8 cellular contexts compared by ENCODE assay signal in the genomic region with DNA sequence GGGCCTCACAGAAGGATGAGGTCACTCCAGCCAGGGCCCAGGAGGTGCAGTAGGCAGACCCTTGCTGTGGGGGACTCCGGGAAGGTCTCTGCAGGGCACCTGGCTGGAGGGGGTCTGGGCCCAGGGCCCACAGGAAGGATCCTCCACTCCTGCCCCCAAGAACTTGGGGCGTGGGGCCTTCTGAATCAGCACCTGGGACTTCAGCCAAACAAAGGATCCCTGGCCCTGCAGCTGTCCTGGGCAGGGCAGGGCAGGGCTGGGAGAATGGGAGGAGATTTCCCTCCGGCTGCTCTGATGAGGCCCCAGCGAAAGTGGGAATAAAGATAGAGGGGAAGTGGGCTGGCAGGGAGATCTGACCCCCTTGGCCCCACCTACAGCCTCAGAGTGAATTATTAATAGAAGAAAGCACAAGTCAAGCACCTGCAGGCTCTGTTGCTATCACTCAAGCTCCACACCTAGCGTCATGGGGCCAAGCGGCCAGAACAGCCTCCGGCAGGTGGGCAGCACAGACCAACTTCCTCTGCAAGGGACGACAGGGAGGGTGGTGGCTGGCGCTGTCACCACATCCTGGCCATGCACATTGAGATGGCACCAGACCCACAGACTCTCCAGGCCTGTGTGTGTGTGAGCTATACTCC.
DNase-seq lines count a peak whose midpoint lies in the region; TF ChIP-seq lines count a peak whose summit lies in the region.

No MANE protein-coding gene starts in this region.

- intact Hi-C loops in esophagus squamous epithelium (cut with DNase I), result no loop called here
- intact Hi-C loops in posterior vena cava (cut with DNase I), result no loop called here

- CTCF ChIA-PET in RWPE1 (lab: Yijun Ruan, JAX), result interaction anchor here (0.5 to 1.0 kb wide), 3 partner anchors 15 to 329 kb away, joined by 3 to 5 read pairs (median 3); no protein-coding TSS in a partner anchor

- H3K4me1 ChIP-seq in esophagus squamous epithelium, result peaks cover 28 to 56% (median 33%) of the 10 kb centered on the region in 3 donors

- POLR2A ChIA-PET in RWPE1 (lab: Yijun Ruan, JAX; ENCODE audit: low non-redundant PET), result no interaction called here

- WGBS in esophagus squamous epithelium, 2 donors, result 25 to 63% methylated on average over 1 to 4 of the region's 9 CpGs

- TF ChIP-seq POLR2A in esophagus squamous epithelium (IDR thresholded peaks at IDR 0.05), result no peak

- H3K27ac ChIP-seq in RWPE1 (peak overlapping the region; percentile 93), esophagus squamous epithelium (peak overlapping the region; percentile 10 to 57 (median 36))

- no peak for TF ChIP-seq CTCF in RWPE1 (conservative IDR thresholded peaks at IDR 0.05; ENCODE audit: low read depth)
- TF ChIP-seq CTCF in esophagus squamous epithelium (IDR thresholded peaks at IDR 0.05), result no peak

- H3K4me3 ChIP-seq in esophagus squamous epithelium, result no peak overlapping the region

- H3K9me3 ChIP-seq in esophagus squamous epithelium, result no peaks in the 10 kb centered on the region

- peaks cover 0 to 14% (median 0%) of the 10 kb centered on the region in 3 donors for H3K36me3 ChIP-seq in esophagus squamous epithelium

- no peaks in the 10 kb centered on the region for H3K27me3 ChIP-seq in esophagus squamous epithelium

- peak; percentile 55 for DNase-seq in ELR (ENCODE audit: low read depth)
- peak; percentile 84 for DNase-seq in RWPE1 (ENCODE audit: low spot score)
- DNase-seq in esophagus squamous epithelium (lab: John Stamatoyannopoulos, UW), result no peak
- DNase-seq in posterior vena cava (ENCODE audit: low spot score), result peak; percentile 82
- DNase-seq in NCI-H187 treated with DMSO at 0.1 percent for 48 hours (lab: John Stamatoyannopoulos, UW), result no peak
- no peak for DNase-seq in SK-N-DZ (ENCODE audit: low spot score)
- DNase-seq in stimulated activated CD4-positive, alpha-beta T cell treated with anti-CD3 and anti-CD28 coated beads, Interleukin-4, amount 100 ng/mL, for 24 hours, result no peak
- no peak for DNase-seq in DMS53 (lab: John Stamatoyannopoulos, UW)

Comparison
In these comparisons a context has a peak if more than half of its experiments do, and no peak if none do; other contexts are left out.
1. DNase-seq: peak in ELR (single experiment), RWPE1 (single experiment) and posterior vena cava (single experiment); none in esophagus squamous epithelium (single experiment), NCI-H187 treated with DMSO at 0.1 percent for 48 hours (single experiment), SK-N-DZ (single experiment), stimulated activated CD4-positive, alpha-beta T cell treated with anti-CD3 and anti-CD28 coated beads, Interleukin-4, amount 100 ng/mL, for 24 hours (single experiment) and DMS53 (single experiment).